ENCODE assay signal across 8 cellular contexts in genomic region chr20:47568019-47568418, GRCh38.
DNase-seq lines count a peak whose midpoint lies in the region; ATAC-seq and TF ChIP-seq lines count a peak whose summit lies in the region.

No MANE protein-coding gene starts in this region.

- DNase-seq in Right ventricle myocardium inferior (ENCODE audit: missing footprints) (no peak), cardiac septum (ENCODE audit: low spot score) (no peak), hepatocyte (ENCODE audit: low spot score) (peak; percentile 28), aorta (peak in 1 of 2 donors; percentile 66), HAP-1 (ENCODE audit: low spot score in 2 of 2) (no peak), superior temporal gyrus (ENCODE audit: extremely low spot score) (no peak), nucleus accumbens (lab: John Stamatoyannopoulos, UW) (no peak)
- DNase-seq in activated CD8-positive, alpha-beta T cell treated with anti-CD3 and anti-CD28 coated beads, Interleukin-2, amount 10 ng/mL, durations not matched to agents 7 days and 5 days = no peak

- POLR2A ChIA-PET in activated CD8-positive, alpha-beta T cell treated with anti-CD3 and anti-CD28 coated beads, Interleukin-2, amount 10 ng/mL, durations not matched to agents 7 days and 5 days (lab: Charles Lee) = no interaction called here

- no peaks in the 10 kb centered on the region for H3K9me3 Mint-ChIP-seq in activated CD8-positive, alpha-beta T cell treated with anti-CD3 and anti-CD28 coated beads, Interleukin-2, amount 10 ng/mL, durations not matched to agents 7 days and 5 days (ENCODE audit: insufficient read depth)

- intact Hi-C loops in Right ventricle myocardium inferior (cut with DNase I) = no loop called here
- intact Hi-C loops in cardiac septum (cut with DNase I) = loop anchor here (5.0 kb wide), 2 partner anchors 34 to 66 kb away; partner anchors contain the start of gene NCOA3
- intact Hi-C loops in aorta (cut with DNase I) = loop anchor here in 1 of 2 donors (10.0 kb wide), 1 partner anchor 63 kb away; the partner anchor contains the start of gene NCOA3

- WGBS in hepatocyte (ENCODE audit: low lambda C conversion rate, missing lambda C conversion rate) = 50% methylated on average over 2 of the region's 2 CpGs
- 1 to 2% methylated on average over 2 of the region's 2 CpGs for WGBS in aorta, 2 donors

- peak overlapping the region; percentile 21 for H3K27ac Mint-ChIP-seq in activated CD8-positive, alpha-beta T cell treated with anti-CD3 and anti-CD28 coated beads, Interleukin-2, amount 10 ng/mL, durations not matched to agents 7 days and 5 days

- no peak overlapping the region for H2AFZ ChIP-seq in hepatocyte

- peaks cover 88% of the 10 kb centered on the region for H3K79me2 ChIP-seq in hepatocyte

- no peaks in the 10 kb centered on the region for H3K27me3 Mint-ChIP-seq in activated CD8-positive, alpha-beta T cell treated with anti-CD3 and anti-CD28 coated beads, Interleukin-2, amount 10 ng/mL, durations not matched to agents 7 days and 5 days (ENCODE audit: low read depth)

- no peak overlapping the region for H3K4me2 ChIP-seq in hepatocyte

- no peaks in the 10 kb centered on the region for H3K9me3 ChIP-seq in hepatocyte (ENCODE audit: low read depth)
- H3K9me3 ChIP-seq in aorta (ENCODE audit: control insufficient read depth, low read length) = no peaks in the 10 kb centered on the region
- 0 out of 2 replicates have a peak, but pooled peaks cover 2% of the 10 kb centered on the region for H3K9me3 ChIP-seq in HAP-1

- H3K4me3 Mint-ChIP-seq in activated CD8-positive, alpha-beta T cell treated with anti-CD3 and anti-CD28 coated beads, Interleukin-2, amount 10 ng/mL, durations not matched to agents 7 days and 5 days = no peak overlapping the region

- in situ Hi-C loops in HAP-1 (cut with MboI; ENCODE audit: low sequenced_read_pairs) = no loop called here

- ATAC-seq in Right ventricle myocardium inferior (peak; percentile 60), aorta (ENCODE audit: low FRiP score) (peak; percentile 19)
- ATAC-seq in activated CD8-positive, alpha-beta T cell treated with anti-CD3 and anti-CD28 coated beads, Interleukin-2, amount 10 ng/mL, durations not matched to agents 7 days and 5 days = no peak

- H3K4me3 ChIP-seq in hepatocyte = no peak overlapping the region
- no peak overlapping the region for H3K4me3 ChIP-seq in aorta (ENCODE audit: low read length in 2 of 2)
- no peak overlapping the region for H3K4me3 ChIP-seq in HAP-1

- CTCF ChIA-PET in activated CD8-positive, alpha-beta T cell treated with anti-CD3 and anti-CD28 coated beads, Interleukin-2, amount 10 ng/mL, durations not matched to agents 7 days and 5 days (lab: Charles Lee) = interaction anchor here (1.1 kb wide), 1 partner anchor 42 kb away, joined by 4 read pairs; no protein-coding TSS in a partner anchor

- no peak for TF ChIP-seq CTCF in hepatocyte (IDR thresholded peaks at IDR 0.05; ENCODE audit: poor library complexity)

- peaks cover 3% of the 10 kb centered on the region for H4K20me1 ChIP-seq in hepatocyte (ENCODE audit: insufficient read depth, poor library complexity, severe bottlenecking)

- no peaks in the 10 kb centered on the region for H3K36me3 ChIP-seq in hepatocyte (replicated peaks; ENCODE audit: insufficient read depth, low read depth)
- H3K36me3 ChIP-seq in aorta (ENCODE audit: control insufficient read depth in 1 of 2, insufficient read depth in 2 of 2, low read length in 1 of 2) = no peaks in the 10 kb centered on the region
- no peaks in the 10 kb centered on the region; the same call in 1 of the 2 replicates for H3K36me3 ChIP-seq in HAP-1 (replicated peaks)

- peaks cover 39% of the 10 kb centered on the region for H3K36me3 Mint-ChIP-seq in activated CD8-positive, alpha-beta T cell treated with anti-CD3 and anti-CD28 coated beads, Interleukin-2, amount 10 ng/mL, durations not matched to agents 7 days and 5 days (ENCODE audit: low read depth)

- no peaks in the 10 kb centered on the region for H3K9me2 ChIP-seq in hepatocyte (replicated peaks; ENCODE audit: insufficient read depth)

- H3K27me3 ChIP-seq in hepatocyte = no peaks in the 10 kb centered on the region
- H3K27me3 ChIP-seq in aorta (ENCODE audit: control insufficient read depth in 1 of 2, insufficient read depth in 2 of 2, low read length in 1 of 2) = no peaks in the 10 kb centered on the region
- H3K27me3 ChIP-seq in HAP-1 (ENCODE audit: low read depth) = no peaks in the 10 kb centered on the region

- H3K4me1 Mint-ChIP-seq in activated CD8-positive, alpha-beta T cell treated with anti-CD3 and anti-CD28 coated beads, Interleukin-2, amount 10 ng/mL, durations not matched to agents 7 days and 5 days (ENCODE audit: low read depth) = peaks cover 53% of the 10 kb centered on the region

- peaks cover 6% of the 10 kb centered on the region for H3K4me1 ChIP-seq in hepatocyte (ENCODE audit: insufficient read depth)
- peaks cover 0 to 2% of the 10 kb centered on the region in 2 donors for H3K4me1 ChIP-seq in aorta (ENCODE audit: control insufficient read depth in 1 of 2, insufficient read depth in 2 of 2, low read length in 2 of 2)
- H3K4me1 ChIP-seq in HAP-1 = no peaks in the 10 kb centered on the region

- H3K27ac ChIP-seq in hepatocyte (peak overlapping the region; percentile 52), aorta (ENCODE audit: low read depth in 1 of 2, low read length in 2 of 2) (no peak overlapping the region)
